Comparison of ENCODE assay signal across 19 cellular contexts in the genomic region with DNA sequence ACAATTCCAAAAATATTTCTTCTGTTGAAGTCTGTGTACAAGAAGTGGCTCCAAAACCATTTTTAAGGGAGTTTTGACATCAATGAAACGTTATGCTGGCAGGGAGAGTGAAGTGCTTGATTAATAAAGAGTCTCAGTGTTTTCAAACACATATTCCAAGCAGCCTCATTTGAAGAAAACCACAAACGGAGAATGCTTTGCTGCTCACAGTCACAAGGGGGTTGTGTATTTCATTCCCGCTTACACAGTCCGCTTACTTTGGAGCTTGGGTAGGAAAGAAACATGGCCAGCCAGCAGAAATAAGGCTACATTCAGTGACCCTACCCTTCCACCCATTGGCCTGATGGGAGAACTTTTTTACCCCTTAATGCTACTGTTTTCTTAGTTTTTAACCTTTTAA.
"Had no signal": no experiment of that assay in that cellular context is flagged by ENCODE, and none has a peak within 500 bp of the region (broad histone marks: within the 10 kb centered on the region; RNA-seq: fewer than 3 reads in every experiment).

No MANE protein-coding gene starts in this region.

- ATAC-seq: natural killer cell; psoas muscle; right cardiac atrium; right lobe of liver; stimulated activated effector memory CD8-positive, alpha-beta T cell treated with anti-CD3 and anti-CD28 coated beads, Interleukin-12 subunit alpha, Interleukin-12 subunit beta, amount 100 ng/mL, for 72 hours; stimulated activated naive B cell treated with anti-CD40 and anti-IgM and Interleukin-4, amounts not matched to agents 10 μg/mL and 1 μg/mL and 100 μg/mL, for 72 hours had no signal

- DNase-seq: natural killer cell; occipital lobe; ovary; posterior cingulate gyrus; psoas muscle; right cardiac atrium; right lobe of liver; small intestine; stimulated activated CD4-positive, alpha-beta T cell treated with anti-CD3 and anti-CD28 coated beads, Interleukin-15, amount 100 ng/mL, for 24 hours; stimulated activated CD4-positive, alpha-beta T cell treated with anti-CD3 and anti-CD28 coated beads, Interleukin-2, amount 100 ng/mL, for 24 hours; stimulated activated CD4-positive, alpha-beta T cell treated with anti-CD3 and anti-CD28 coated beads, Interleukin-2, amount 100 ng/mL, for 48 hours; stimulated activated CD4-positive, alpha-beta T cell treated with anti-CD3 and anti-CD28 coated beads, Interleukin-4, amount 100 ng/mL, for 24 hours; stimulated activated naive B cell treated with anti-CD40 and anti-IgM and Interleukin-4, amounts not matched to agents 10 μg/mL and 1 μg/mL and 100 μg/mL, for 72 hours; stimulated activated naive CD4-positive, alpha-beta T cell treated with Interleukin-2 at 50 U/mL for 16 hours; stomach; thyroid gland; trophoblast cell; upper lobe of left lung had no signal
